ENCODE assay signal across 9 cellular contexts in genomic region chr2:137865954-137866540, GRCh38.
DNase-seq lines count a peak whose midpoint lies in the region; ATAC-seq and TF ChIP-seq lines count a peak whose summit lies in the region.
"Had no signal": no experiment of that assay in that cellular context is flagged by ENCODE, and none has a peak within 500 bp of the region (broad histone marks: within the 10 kb centered on the region; RNA-seq: fewer than 3 reads in every experiment).

No MANE protein-coding gene starts in this region.

- no peaks in the 10 kb centered on the region for H3K36me3 Mint-ChIP-seq in activated CD4-positive, alpha-beta memory T cell treated with anti-CD3 and anti-CD28 coated beads, Interleukin-2, amount 10 ng/mL, durations not matched to agents 7 days and 5 days (ENCODE audit: low read depth)
- no peaks in the 10 kb centered on the region for H3K36me3 Mint-ChIP-seq in progenitor cell of endocrine pancreas (ENCODE audit: insufficient read depth)

- no peak overlapping the region for H3K27ac Mint-ChIP-seq in activated CD4-positive, alpha-beta memory T cell treated with anti-CD3 and anti-CD28 coated beads, Interleukin-2, amount 10 ng/mL, durations not matched to agents 7 days and 5 days
- no peak overlapping the region for H3K27ac Mint-ChIP-seq in progenitor cell of endocrine pancreas
- H3K27ac Mint-ChIP-seq: stimulated activated naive CD8-positive, alpha-beta T cell treated with anti-CD3 and anti-CD28 coated beads, Interleukin-15, Interleukin-2, amounts not matched to agents 100 ng/mL and 50 ng/mL, for 24 hours had no signal

- H3K4me3 Mint-ChIP-seq in activated CD4-positive, alpha-beta memory T cell treated with anti-CD3 and anti-CD28 coated beads, Interleukin-2, amount 10 ng/mL, durations not matched to agents 7 days and 5 days = no peak overlapping the region
- no peak overlapping the region for H3K4me3 Mint-ChIP-seq in progenitor cell of endocrine pancreas (ENCODE audit: low read depth)
- H3K4me3 Mint-ChIP-seq: stimulated activated naive CD8-positive, alpha-beta T cell treated with anti-CD3 and anti-CD28 coated beads, Interleukin-15, Interleukin-2, amounts not matched to agents 100 ng/mL and 50 ng/mL, for 24 hours had no signal

- TF ChIP-seq CTCF in C4-2B (conservative IDR thresholded peaks at IDR 0.05) = peak; percentile 82
- peak; percentile 80 for TF ChIP-seq CTCF in progenitor cell of endocrine pancreas (IDR thresholded peaks at IDR 0.05; ENCODE audit: unreplicated experiment)

- no peaks in the 10 kb centered on the region for H3K4me1 Mint-ChIP-seq in activated CD4-positive, alpha-beta memory T cell treated with anti-CD3 and anti-CD28 coated beads, Interleukin-2, amount 10 ng/mL, durations not matched to agents 7 days and 5 days
- peaks cover 15% of the 10 kb centered on the region for H3K4me1 Mint-ChIP-seq in progenitor cell of endocrine pancreas (ENCODE audit: low read depth)

- ATAC-seq in GM18858 (IDR thresholded peaks at IDR 0.05; ENCODE audit: unreplicated experiment) (peak; percentile 68), HG03135 (IDR thresholded peaks at IDR 0.05; ENCODE audit: unreplicated experiment) (peak; percentile 64)

- H3K27me3 Mint-ChIP-seq in activated CD4-positive, alpha-beta memory T cell treated with anti-CD3 and anti-CD28 coated beads, Interleukin-2, amount 10 ng/mL, durations not matched to agents 7 days and 5 days = peaks cover 2% of the 10 kb centered on the region
- H3K27me3 Mint-ChIP-seq in progenitor cell of endocrine pancreas = no peaks in the 10 kb centered on the region

- POLR2A ChIA-PET in activated CD4-positive, alpha-beta memory T cell treated with anti-CD3 and anti-CD28 coated beads, Interleukin-2, amount 10 ng/mL, durations not matched to agents 7 days and 5 days (lab: Charles Lee) = no interaction called here

- CTCF ChIA-PET in activated CD4-positive, alpha-beta memory T cell treated with anti-CD3 and anti-CD28 coated beads, Interleukin-2, amount 10 ng/mL, durations not matched to agents 7 days and 5 days (lab: Charles Lee) = interaction anchor here (0.9 to 1.4 kb wide), 4 partner anchors 27 to 964 kb away, joined by 3 to 5 read pairs (median 4); no protein-coding TSS in a partner anchor

- no peaks in the 10 kb centered on the region for H3K9me3 Mint-ChIP-seq in activated CD4-positive, alpha-beta memory T cell treated with anti-CD3 and anti-CD28 coated beads, Interleukin-2, amount 10 ng/mL, durations not matched to agents 7 days and 5 days
- H3K9me3 Mint-ChIP-seq in progenitor cell of endocrine pancreas (ENCODE audit: low read depth) = no peaks in the 10 kb centered on the region
- H3K9me3 Mint-ChIP-seq: stimulated activated naive CD8-positive, alpha-beta T cell treated with anti-CD3 and anti-CD28 coated beads, Interleukin-15, Interleukin-2, amounts not matched to agents 100 ng/mL and 50 ng/mL, for 24 hours had no signal

- DNase-seq in NCI-H446 (lab: John Stamatoyannopoulos, UW) = peak; percentile 13 to 84
- DNase-seq in activated CD4-positive, alpha-beta memory T cell treated with anti-CD3 and anti-CD28 coated beads, Interleukin-2, amount 10 ng/mL, durations not matched to agents 7 days and 5 days = peak; percentile 43
- DNase-seq in fibroblast of gingiva (ENCODE audit: low read depth) = peak; percentile 13
- peak; percentile 46 for DNase-seq in progenitor cell of endocrine pancreas (ENCODE audit: low spot score, unreplicated experiment)
- no peak for DNase-seq in amniotic stem cell (lab: John Stamatoyannopoulos, UW)

- H3K27ac ChIP-seq in C4-2B = no peak overlapping the region
